9 cellular contexts compared by ENCODE assay signal in genomic region chr16:88940196-88941050, GRCh38. TPM values are rescaled to one million over a fixed set of nuclear protein-coding genes. Genes with fewer than 3 reads are reported as not detected.
DNase-seq lines count a peak whose midpoint lies in the region; ATAC-seq and TF ChIP-seq lines count a peak whose summit lies in the region.
"Had no signal": no experiment of that assay in that cellular context is flagged by ENCODE, and none has a peak within 500 bp of the region (broad histone marks: within the 10 kb centered on the region; RNA-seq: fewer than 3 reads in every experiment).

No MANE protein-coding gene starts in this region.

- H2AFZ ChIP-seq in osteoblast (ENCODE audit: low read length): no peak overlapping the region

- H3K36me3 ChIP-seq in ascending aorta: no peaks in the 10 kb centered on the region
- H3K36me3 ChIP-seq in lung (ENCODE audit: control insufficient read depth in 2 of 2, insufficient read depth in 2 of 2, low read length in 2 of 2): no peaks in the 10 kb centered on the region
- no peaks in the 10 kb centered on the region for H3K36me3 ChIP-seq in urinary bladder (ENCODE audit: insufficient read depth)
- H3K36me3 ChIP-seq in osteoblast (ENCODE audit: insufficient read depth, low read length): no peaks in the 10 kb centered on the region

- no peak overlapping the region for H3K4me3 Mint-ChIP-seq in MCF 10A (ENCODE audit: unreplicated experiment)

- H3K27ac Mint-ChIP-seq in MCF 10A (ENCODE audit: low read depth, unreplicated experiment): no peak overlapping the region

- no peaks in the 10 kb centered on the region for H3K36me3 Mint-ChIP-seq in MCF 10A (ENCODE audit: insufficient read depth, unreplicated experiment)

- ATAC-seq in lung (ENCODE audit: insufficient read depth, low FRiP score) (no peak), HG02885 (IDR thresholded peaks at IDR 0.05; ENCODE audit: poor library complexity, unreplicated experiment) (no peak), GM21528 (IDR thresholded peaks at IDR 0.05; ENCODE audit: low FRiP score, unreplicated experiment) (no peak)

- no peak overlapping the region for H3K4me2 ChIP-seq in osteoblast (ENCODE audit: insufficient read depth, low read length)

- H3K27me3 Mint-ChIP-seq in MCF 10A (ENCODE audit: insufficient read depth, unreplicated experiment): peaks cover 28% of the 10 kb centered on the region

- H3K4me3 ChIP-seq in ascending aorta: peak overlapping the region; percentile 26 to 66
- peak overlapping the region; percentile 60 for H3K4me3 ChIP-seq in lung
- peak overlapping the region; percentile 61 for H3K4me3 ChIP-seq in urinary bladder (ENCODE audit: low read depth, low read length)
- no peak overlapping the region for H3K4me3 ChIP-seq in osteoblast (ENCODE audit: insufficient read depth, low read length)

- H3K9me3 ChIP-seq in ascending aorta (no peaks in the 10 kb centered on the region), lung (ENCODE audit: control insufficient read depth in 2 of 2, insufficient read depth in 1 of 2, low read length in 1 of 2) (peaks cover 0 to 5% of the 10 kb centered on the region in 2 donors), osteoblast (ENCODE audit: low read depth, low read length) (no peaks in the 10 kb centered on the region)

- CTCF ChIA-PET in MCF 10A (lab: Yijun Ruan, JAX): no interaction called here

- BruUV-seq in MCF 10A (replicated peaks; lab: Mats Ljungman, UMichigan): no TSS peak

- H3K27ac ChIP-seq in ascending aorta: no peak overlapping the region
- H3K27ac ChIP-seq in lung (ENCODE audit: low read depth in 1 of 2, low read length in 1 of 2): peak overlapping the region; percentile 73 to 80
- H3K27ac ChIP-seq in urinary bladder (ENCODE audit: low read depth): no peak overlapping the region
- no peak overlapping the region for H3K27ac ChIP-seq in osteoblast (ENCODE audit: low read depth, low read length)

- POLR2A ChIA-PET in MCF 10A (lab: Yijun Ruan, JAX): no interaction called here

- TF ChIP-seq CTCF in MCF 10A (IDR thresholded peaks at IDR 0.05; ENCODE audit: unreplicated experiment) (no peak), ascending aorta (IDR thresholded peaks at IDR 0.05) (no peak), lung (IDR thresholded peaks at IDR 0.05; ENCODE audit: control extremely low read depth, extremely low read depth) (no peak), osteoblast (IDR thresholded peaks at IDR 0.05; ENCODE audit: extremely low read depth, low read depth, low read length) (no peak)

- DNase-seq in T47D (ENCODE audit: low read depth in 1 of 2, low spot score in 1 of 2) (peak; percentile 55 to 79), MCF 10A (ENCODE audit: unreplicated experiment) (no peak), ascending aorta (ENCODE audit: low spot score in 2 of 2) (no peak), lung (ENCODE audit: low spot score) (no peak), osteoblast (ENCODE audit: insufficient read length, low spot score, missing footprints) (no peak)

- H3K27me3 ChIP-seq in ascending aorta (peaks cover 7% of the 10 kb centered on the region), lung (ENCODE audit: control insufficient read depth, insufficient read depth) (no peaks in the 10 kb centered on the region), osteoblast (ENCODE audit: insufficient read depth, low read length) (peaks cover 52% of the 10 kb centered on the region)

- H3K79me2 ChIP-seq in osteoblast (ENCODE audit: insufficient read depth, low read length): no peaks in the 10 kb centered on the region

- intact Hi-C loops in MCF 10A (cut with micrococcal nuclease) (no loop called here), ascending aorta (cut with DNase I) (no loop called here)

- H4K20me1 ChIP-seq in osteoblast (ENCODE audit: insufficient read depth, low read length): no peaks in the 10 kb centered on the region

- H3K9me3 Mint-ChIP-seq in MCF 10A (ENCODE audit: unreplicated experiment): no peaks in the 10 kb centered on the region

- in situ Hi-C loops in T47D (cut with HindIII; ENCODE audit: low pct_unique_long_range_greater_than_20kb, low sequenced_read_pairs): no loop called here

- no peaks in the 10 kb centered on the region for H3K4me1 Mint-ChIP-seq in MCF 10A (ENCODE audit: insufficient read depth, unreplicated experiment)

- H3K4me1 ChIP-seq in ascending aorta: peaks cover 2 to 6% of the 10 kb centered on the region in 2 donors
- H3K4me1 ChIP-seq in lung (ENCODE audit: control insufficient read depth in 2 of 2, insufficient read depth in 2 of 2, low read length in 2 of 2): peaks cover 0 to 21% of the 10 kb centered on the region in 2 donors
- H3K4me1 ChIP-seq in urinary bladder (ENCODE audit: insufficient read depth): no peaks in the 10 kb centered on the region
- no peaks in the 10 kb centered on the region for H3K4me1 ChIP-seq in osteoblast (ENCODE audit: insufficient read depth, low read length)

- WGBS in lung, 2 donors: 2% methylated on average over 79 to 93 of the region's 93 CpGs
- 6% methylated on average over 93 of the region's 93 CpGs for WGBS in urinary bladder

RNA-seq across cellular contexts. Expression of gene CBFA2T3, which starts 36.6 kb away (rescaled TPM):
- total RNA-seq in MCF 10A (2022): not detected in 2 replicates
- total RNA-seq in ascending aorta: 32.8 TPM
- total RNA-seq in lung: 10 to 100 TPM in 1 of 2 donors, 1 to 10 TPM in 1; 4.7 to 11.8 TPM
- 1 to 10 TPM; 6.2 to 7.0 TPM for polyA plus RNA-seq in lung
- 1.5 TPM for total RNA-seq in urinary bladder
- 6.2 TPM for polyA plus RNA-seq in urinary bladder
- not detected in 2 replicates for total RNA-seq in osteoblast
- total RNA-seq: SK-MEL-5 had no signal

Comparison
In these comparisons a context has a peak if more than half of its experiments do, and no peak if none do; other contexts are left out.
1. DNase-seq: peak in T47D (2 of 2); none in MCF 10A (single experiment), ascending aorta (0 of 2), lung (single experiment) and osteoblast (single experiment).
2. H3K27ac ChIP-seq: peak in lung (2 of 2); none in ascending aorta (0 of 2), urinary bladder (single experiment) and osteoblast (single experiment).